In the genomic region with DNA sequence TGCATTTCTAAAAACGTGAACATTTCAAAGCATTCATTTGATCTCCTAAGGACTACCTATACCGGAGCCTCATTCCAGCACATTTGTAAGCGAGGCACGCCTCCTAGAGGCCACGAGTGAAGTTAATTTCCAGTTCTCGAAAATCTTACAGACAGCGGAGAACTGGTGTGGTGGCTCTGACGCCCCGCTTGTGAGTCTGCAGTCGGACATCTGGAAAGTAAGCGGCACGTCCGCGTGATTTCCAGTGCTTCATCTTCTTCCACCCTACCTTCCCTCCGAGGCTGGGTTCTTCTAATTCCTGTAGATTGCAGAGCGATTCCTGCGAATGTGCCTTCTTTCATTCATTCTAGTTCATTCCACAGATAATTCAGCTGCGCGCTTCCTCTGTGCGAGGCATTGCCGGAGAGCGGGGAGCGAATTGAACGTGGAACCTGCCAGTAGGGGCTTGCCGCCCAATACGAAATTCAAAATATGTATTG, we compare ENCODE assay signal across 8 cellular contexts. TPM values are rescaled to one million over a fixed set of nuclear protein-coding genes. Genes with fewer than 3 reads are reported as not detected.
DNase-seq lines count a peak whose midpoint lies in the region; ATAC-seq, FAIRE-seq and TF ChIP-seq lines count a peak whose summit lies in the region.

No MANE protein-coding gene starts in this region.

- H3K9me3 ChIP-seq in iPS-18c (ENCODE audit: control insufficient read depth, insufficient read depth, low read length) = no peaks in the 10 kb centered on the region

- FAIRE-seq in GM18507 (lab: Jason Lieb, UNC) (peak; percentile 94), TTC549 (lab: Jason Lieb, UNC) (peak; percentile 81)

- POLR2A ChIA-PET in MCF 10A (lab: Yijun Ruan, JAX) = interaction anchor here (0.6 to 2.1 kb wide), 18 partner anchors 12 to 945 kb away, joined by 3 to 28 read pairs (median 4); a partner anchor contains a TSS

- peak; percentile 85 for ATAC-seq in HG02981 (IDR thresholded peaks at IDR 0.05; ENCODE audit: unreplicated experiment)

- H3K27ac ChIP-seq in 22Rv1 = peak overlapping the region; percentile 74
- peak overlapping the region in 17 of 21 experiments; percentile 25 to 83 (median 62) for H3K27ac ChIP-seq in skin epidermis

- intact Hi-C loops in MCF 10A (cut with micrococcal nuclease) = loop anchor here (1.0 to 10.0 kb wide), 6 partner anchors 48 to 602 kb away; a partner anchor contains a TSS

- peak overlapping the region; percentile 95 for H3K4me3 Mint-ChIP-seq in MCF 10A (ENCODE audit: unreplicated experiment)

- CTCF ChIA-PET in MCF 10A (lab: Yijun Ruan, JAX) = interaction anchor here (0.6 to 4.8 kb wide), 59 partner anchors 9 to 737 kb away, joined by 3 to 82 read pairs (median 4); a partner anchor contains a TSS

- H3K4me1 Mint-ChIP-seq in MCF 10A (ENCODE audit: insufficient read depth, unreplicated experiment) = peaks cover 32% of the 10 kb centered on the region

- H3K36me3 Mint-ChIP-seq in MCF 10A (ENCODE audit: insufficient read depth, unreplicated experiment) = peaks cover 6% of the 10 kb centered on the region

- peak; percentile 84 for TF ChIP-seq CTCF in 22Rv1 (IDR thresholded peaks at IDR 0.05)
- TF ChIP-seq CTCF in MCF 10A (IDR thresholded peaks at IDR 0.05; ENCODE audit: unreplicated experiment) = peak; percentile 82

- DNase-seq in GM18507 (ENCODE audit: extremely low spot score, insufficient read length, low read depth) (peak; percentile 64), NCI-H2029 (lab: John Stamatoyannopoulos, UW) (peak; percentile 80), MCF 10A (ENCODE audit: unreplicated experiment) (peak; percentile 94)

- no peaks in the 10 kb centered on the region for H3K27me3 Mint-ChIP-seq in MCF 10A (ENCODE audit: insufficient read depth, unreplicated experiment)

- H3K4me3 ChIP-seq in iPS-18c (ENCODE audit: insufficient read depth, low read depth, low read length) (peak overlapping the region; percentile 86), skin epidermis (peak overlapping the region; percentile 49 to 68 (median 65))

- no peaks in the 10 kb centered on the region for H3K9me3 Mint-ChIP-seq in MCF 10A (ENCODE audit: unreplicated experiment)

- peak overlapping the region; percentile 88 for H3K27ac Mint-ChIP-seq in MCF 10A (ENCODE audit: low read depth, unreplicated experiment)

- no TSS peak for BruUV-seq in MCF 10A (replicated peaks; lab: Mats Ljungman, UMichigan)

RNA-seq across cellular contexts. Expression of a gene that starts 0.8 kb away (rescaled TPM):
- total RNA-seq in MCF 10A (2022) = 8.6 and 9.7 TPM in 2 replicates

Comparison
In these comparisons a context has a peak if more than half of its experiments do, and no peak if none do; other contexts are left out.
1. Peak in every context shown above with its lines: DNase-seq, ATAC-seq, H3K4me3 ChIP-seq and H3K27ac ChIP-seq.